ENCODE assay signal across 10 cellular contexts in genomic region chr18:57077786-57078552, GRCh38.
DNase-seq lines count a peak whose midpoint lies in the region; ATAC-seq and TF ChIP-seq lines count a peak whose summit lies in the region.
"Had no signal": no experiment of that assay in that cellular context is flagged by ENCODE, and none has a peak within 500 bp of the region (broad histone marks: within the 10 kb centered on the region; RNA-seq: fewer than 3 reads in every experiment).

No MANE protein-coding gene starts in this region.

- H3K27ac Mint-ChIP-seq in activated T-cell treated with anti-CD3 and anti-CD28 coated beads, Interleukin-2, amount 50 U/mL, for 72 hours = no peak overlapping the region
- H3K27ac Mint-ChIP-seq: nephron had no signal

- H3K9ac ChIP-seq in colonic mucosa (ENCODE audit: low read depth in 2 of 2, low read length in 2 of 2) = no peak overlapping the region

- intact Hi-C loops in colonic mucosa (cut with DNase I) = no loop called here

- H3K4me3 Mint-ChIP-seq in activated T-cell treated with anti-CD3 and anti-CD28 coated beads, Interleukin-2, amount 50 U/mL, for 72 hours = no peak overlapping the region
- H3K4me3 Mint-ChIP-seq: nephron had no signal

- ATAC-seq in GM19452 (IDR thresholded peaks at IDR 0.05; ENCODE audit: unreplicated experiment) (peak; percentile 94), HG03378 (IDR thresholded peaks at IDR 0.05; ENCODE audit: unreplicated experiment) (peak; percentile 93)
- peak; percentile 79 to 89 for ATAC-seq in activated T-cell treated with anti-CD3 and anti-CD28 coated beads, Interleukin-2, amount 50 U/mL, for 72 hours (replicated peaks in 1 of 2)

- TF ChIP-seq CTCF in GM06990 (IDR thresholded peaks at IDR 0.05; ENCODE audit: insufficient read depth, low read length, poor library complexity, severe bottlenecking) (peak; percentile 8), colonic mucosa (IDR thresholded peaks at IDR 0.05) (no peak)

- H3K27me3 ChIP-seq in GM06990 (replicated peaks; ENCODE audit: control insufficient read depth, insufficient read depth, low read length) (no peaks in the 10 kb centered on the region), colonic mucosa (no peaks in the 10 kb centered on the region)
- H3K27me3 ChIP-seq: ascending aorta had no signal

- H3K27ac ChIP-seq in colonic mucosa = no peak overlapping the region
- H3K27ac ChIP-seq: ascending aorta had no signal

- H3K4me3 ChIP-seq in GM06990 (replicated peaks; ENCODE audit: low read depth, low read length) (no peak overlapping the region), colonic mucosa (no peak overlapping the region)
- H3K4me3 ChIP-seq: ascending aorta had no signal

- DNase-seq in GM06990 (ENCODE audit: extremely low read depth, insufficient read length) = peak; percentile 84
- DNase-seq in activated T-cell treated with anti-CD3 and anti-CD28 coated beads, Interleukin-2, amount 50 U/mL, for 72 hours = peak; percentile 46 to 64
- no peak for DNase-seq in NCI-H748 treated with DMSO at 0.1 percent for 48 hours (lab: John Stamatoyannopoulos, UW)
- DNase-seq in colonic mucosa = no peak
- no peak for DNase-seq in HK-2 (ENCODE audit: unreplicated experiment)
- DNase-seq in DMS 273 (lab: John Stamatoyannopoulos, UW; ENCODE audit: unreplicated experiment) = no peak

- peaks cover 11% of the 10 kb centered on the region for H3K4me1 Mint-ChIP-seq in activated T-cell treated with anti-CD3 and anti-CD28 coated beads, Interleukin-2, amount 50 U/mL, for 72 hours (ENCODE audit: low read depth)
- H3K4me1 Mint-ChIP-seq: nephron had no signal

- H3K36me3 ChIP-seq in GM06990 (ENCODE audit: control insufficient read depth, insufficient read depth, low read length) (no peaks in the 10 kb centered on the region), colonic mucosa (no peaks in the 10 kb centered on the region)
- H3K36me3 ChIP-seq: ascending aorta had no signal

- no peaks in the 10 kb centered on the region for H3K36me3 Mint-ChIP-seq in activated T-cell treated with anti-CD3 and anti-CD28 coated beads, Interleukin-2, amount 50 U/mL, for 72 hours (ENCODE audit: insufficient read depth in 2 of 2)

- no peaks in the 10 kb centered on the region for H3K4me1 ChIP-seq in colonic mucosa
- H3K4me1 ChIP-seq: ascending aorta had no signal

- peaks cover 0 to 1% of the 10 kb centered on the region in 2 donors for H3K9me3 Mint-ChIP-seq in activated T-cell treated with anti-CD3 and anti-CD28 coated beads, Interleukin-2, amount 50 U/mL, for 72 hours
- H3K9me3 Mint-ChIP-seq: nephron had no signal

- H3K27me3 Mint-ChIP-seq in activated T-cell treated with anti-CD3 and anti-CD28 coated beads, Interleukin-2, amount 50 U/mL, for 72 hours (ENCODE audit: low read depth) = peaks cover 26% of the 10 kb centered on the region

- H3K9me3 ChIP-seq in colonic mucosa = no peaks in the 10 kb centered on the region
- H3K9me3 ChIP-seq: ascending aorta had no signal

Comparison
In these comparisons a context has a peak if more than half of its experiments do, and no peak if none do; other contexts are left out.
1. DNase-seq: peak in GM06990 (single experiment) and activated T-cell treated with anti-CD3 and anti-CD28 coated beads, Interleukin-2, amount 50 U/mL, for 72 hours (2 of 2); none in NCI-H748 treated with DMSO at 0.1 percent for 48 hours (single experiment), colonic mucosa (single experiment), HK-2 (single experiment) and DMS 273 (single experiment).
2. Peak in every context shown above with its lines, with median percentiles within 50 percentile points of each other: ATAC-seq.